ENCODE assay signal across 16 cellular contexts in the genomic region with DNA sequence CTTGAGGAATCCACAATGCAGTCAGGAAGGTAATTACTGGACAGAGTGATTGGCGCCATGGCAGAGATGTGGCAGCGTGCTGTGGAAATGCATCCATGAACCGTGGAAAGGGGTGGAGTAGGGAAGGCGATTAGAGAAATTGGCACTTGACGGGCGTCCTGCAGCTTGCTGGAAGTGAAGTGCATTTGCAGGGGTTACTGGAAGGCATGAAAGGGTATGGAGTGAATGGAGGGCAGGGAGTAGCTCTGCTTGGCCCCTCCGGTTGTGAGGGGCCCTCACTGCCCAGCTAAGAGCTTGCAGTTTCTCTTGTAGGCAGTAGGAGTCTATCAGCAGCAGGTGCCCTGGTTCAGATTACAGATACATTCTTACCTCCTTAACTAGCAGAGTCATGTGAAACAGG.
A peak's percentile ranks its signal among the peaks of the same experiment; 100 is the strongest.
DNase-seq lines count a peak whose midpoint lies in the region; ATAC-seq, FAIRE-seq and TF ChIP-seq lines count a peak whose summit lies in the region.
"Had no signal": no experiment of that assay in that cellular context is flagged by ENCODE, and none has a peak within 500 bp of the region (broad histone marks: within the 10 kb centered on the region; RNA-seq: fewer than 3 reads in every experiment).

No MANE protein-coding gene starts in this region.

- in situ Hi-C loops in HepG2 (cut with HindIII; ENCODE audit: extremely low pct_ligation_motif_present, low pct_unique_long_range_greater_than_20kb) = no loop called here

- no peaks in the 10 kb centered on the region; a peak in 1 of 5 replicates for H3K36me3 ChIP-seq in HepG2 (replicated peaks in 1 of 2; ENCODE audit: control insufficient read depth in 1 of 2, insufficient read depth in 2 of 2, low read length in 2 of 2)
- H3K36me3 ChIP-seq in right lobe of liver = no peaks in the 10 kb centered on the region
- H3K36me3 ChIP-seq in stomach = no peaks in the 10 kb centered on the region

- no peaks in the 10 kb centered on the region for H3K79me2 ChIP-seq in HepG2 (ENCODE audit: insufficient read depth, low read length)

- H3K27ac ChIP-seq in HepG2 (ENCODE audit: extremely low read length, insufficient read depth, low read length) = no peak overlapping the region
- H3K27ac ChIP-seq in right lobe of liver = no peak overlapping the region
- no peak overlapping the region for H3K27ac ChIP-seq in stomach
- H3K27ac ChIP-seq: body of pancreas, neutrophil had no signal

- BruUV-seq in HepG2 (replicated peaks; lab: Mats Ljungman, UMichigan) = no TSS peak

- H3K4me3 ChIP-seq in HepG2 (replicated peaks in 1 of 3; ENCODE audit: insufficient read depth in 1 of 3, low read depth in 2 of 3, low read length in 3 of 3) = no peak overlapping the region
- no peak overlapping the region for H3K4me3 ChIP-seq in right lobe of liver
- no peak overlapping the region for H3K4me3 ChIP-seq in stomach
- H3K4me3 ChIP-seq: body of pancreas had no signal

- H4K20me1 ChIP-seq in HepG2 (ENCODE audit: insufficient read depth, low read length) = 0 out of 2 replicates have a peak, but pooled peaks cover 3% of the 10 kb centered on the region

- CTCF ChIA-PET in HepG2 (lab: Yijun Ruan, JAX; ENCODE audit: low intra/inter-chr PET ratio, low total read pairs) = no interaction called here

- no peak overlapping the region for H3K9ac ChIP-seq in HepG2 (ENCODE audit: insufficient read depth, low read depth, low read length)

- H3K9me3 ChIP-seq in HepG2 (ENCODE audit: low read length) (no peaks in the 10 kb centered on the region), right lobe of liver (no peaks in the 10 kb centered on the region), stomach (no peaks in the 10 kb centered on the region)
- H3K9me3 ChIP-seq: body of pancreas, Caco-2, neutrophil had no signal

- no peaks in the 10 kb centered on the region for H3K27me3 ChIP-seq in HepG2 (ENCODE audit: control insufficient read depth in 1 of 2, insufficient read depth in 2 of 2, low read length in 2 of 2)
- no peaks in the 10 kb centered on the region for H3K27me3 ChIP-seq in right lobe of liver
- H3K27me3 ChIP-seq in stomach = no peaks in the 10 kb centered on the region
- H3K27me3 ChIP-seq: body of pancreas, neutrophil had no signal

- H3K4me1 ChIP-seq in HepG2 (ENCODE audit: insufficient read depth, low read length) (peaks cover 37% of the 10 kb centered on the region), right lobe of liver (peaks cover 0 to 8% (median 0%) of the 10 kb centered on the region in 4 donors), stomach (peaks cover 0 to 7% (median 0%) of the 10 kb centered on the region in 4 donors)
- H3K4me1 ChIP-seq: body of pancreas, Caco-2 had no signal

- POLR2A ChIA-PET in HepG2 (lab: Yijun Ruan, JAX) = no interaction called here

- H3K4me2 ChIP-seq in HepG2 (ENCODE audit: low read depth, low read length) = no peak overlapping the region

- TF ChIP-seq POLR2A in HepG2 (IDR thresholded peaks at IDR 0.05; ENCODE audit: insufficient read depth in 1 of 2, low read depth in 2 of 2, low read length in 2 of 2) (no peak), right lobe of liver (IDR thresholded peaks at IDR 0.05) (no peak), stomach (IDR thresholded peaks at IDR 0.05) (no peak)

- TF ChIP-seq RAD21 in HepG2 (CRISPR knock-in tag; IDR thresholded peaks at IDR 0.05) = no peak

- WGBS in HepG2 (ENCODE audit: low lambda C conversion rate) = 96% methylated on average over 7 of the region's 7 CpGs
- WGBS in right lobe of liver (ENCODE audit: insufficient coverage, low coverage, low lambda C conversion rate, missing lambda C conversion rate) = 96% methylated on average over 5 of the region's 7 CpGs
- WGBS in stomach, 5 donors = 85 to 92% (median 89%) methylated on average over 7 of the region's 7 CpGs

- TF ChIP-seq EP300 in HepG2 (IDR thresholded peaks at IDR 0.05; ENCODE audit: low read depth in 2 of 2, low read length in 2 of 2) = no peak
- TF ChIP-seq EP300 in HepG2 (CRISPR knock-in tag; IDR thresholded peaks at IDR 0.05; ENCODE audit: borderline replicate concordance) = no peak
- TF ChIP-seq EP300 in stomach (IDR thresholded peaks at IDR 0.05) = no peak

- no peak for FAIRE-seq in HepG2 (lab: Jason Lieb, UNC)
- FAIRE-seq: islet of Langerhans had no signal

- DNase-seq in HepG2 (ENCODE audit: low spot score) = no peak
- DNase-seq in right lobe of liver = no peak
- peak; percentile 81 for DNase-seq in NCI-H2227 treated with DMSO at 0.1 percent for 48 hours (lab: John Stamatoyannopoulos, UW)
- DNase-seq in iPS DF 19.7 (ENCODE audit: low read depth, low spot score) = peak; percentile 25
- no peak for DNase-seq in activated T-cell treated with anti-CD3 and anti-CD28 coated beads for 4 hours
- no peak for DNase-seq in stomach
- DNase-seq: activated CD4-positive, alpha-beta T cell treated with anti-CD3 and anti-CD28 coated beads for 4 hours; body of pancreas; Caco-2; SIG-M5; stimulated activated CD4-positive, alpha-beta T cell treated with anti-CD3 and anti-CD28 coated beads, Interleukin-2, amount 100 ng/mL, for 48 hours; T1000 had no signal

- no peak overlapping the region for H2AFZ ChIP-seq in HepG2 (ENCODE audit: low read length)

- ATAC-seq in HepG2 (peak; percentile 72), right lobe of liver (no peak), GM18873 (IDR thresholded peaks at IDR 0.05; ENCODE audit: low FRiP score, unreplicated experiment) (no peak), GM18907 (IDR thresholded peaks at IDR 0.05; ENCODE audit: unreplicated experiment) (no peak)
- ATAC-seq: body of pancreas had no signal

- TF ChIP-seq CTCF in HepG2 (CRISPR knock-in tag; IDR thresholded peaks at IDR 0.05) (no peak), right lobe of liver (IDR thresholded peaks at IDR 0.05) (no peak), stomach (IDR thresholded peaks at IDR 0.05) (no peak)

- intact Hi-C loops in HepG2 (cut with micrococcal nuclease; ENCODE audit: unreplicated experiment) = no loop called here
- intact Hi-C loops in right lobe of liver (cut with DNase I) = no loop called here
- intact Hi-C loops in stomach (cut with DNase I; ENCODE audit: low total_unique reads) = no loop called here

TF ChIP-seq in HepG2, 621 proteins besides CTCF, POLR2A, EP300 and RAD21:
- TF ChIP-seq, protein P1, sequence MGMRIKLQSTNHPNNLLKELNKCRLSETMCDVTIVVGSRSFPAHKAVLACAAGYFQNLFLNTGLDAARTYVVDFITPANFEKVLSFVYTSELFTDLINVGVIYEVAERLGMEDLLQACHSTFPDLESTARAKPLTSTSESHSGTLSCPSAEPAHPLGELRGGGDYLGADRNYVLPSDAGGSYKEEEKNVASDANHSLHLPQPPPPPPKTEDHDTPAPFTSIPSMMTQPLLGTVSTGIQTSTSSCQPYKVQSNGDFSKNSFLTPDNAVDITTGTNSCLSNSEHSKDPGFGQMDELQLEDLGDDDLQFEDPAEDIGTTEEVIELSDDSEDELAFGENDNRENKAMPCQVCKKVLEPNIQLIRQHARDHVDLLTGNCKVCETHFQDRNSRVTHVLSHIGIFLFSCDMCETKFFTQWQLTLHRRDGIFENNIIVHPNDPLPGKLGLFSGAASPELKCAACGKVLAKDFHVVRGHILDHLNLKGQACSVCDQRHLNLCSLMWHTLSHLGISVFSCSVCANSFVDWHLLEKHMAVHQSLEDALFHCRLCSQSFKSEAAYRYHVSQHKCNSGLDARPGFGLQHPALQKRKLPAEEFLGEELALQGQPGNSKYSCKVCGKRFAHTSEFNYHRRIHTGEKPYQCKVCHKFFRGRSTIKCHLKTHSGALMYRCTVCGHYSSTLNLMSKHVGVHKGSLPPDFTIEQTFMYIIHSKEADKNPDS (CRISPR knock-in tag; IDR thresholded peaks at IDR 0.05) = no peak
- TF ChIP-seq, protein P2, sequence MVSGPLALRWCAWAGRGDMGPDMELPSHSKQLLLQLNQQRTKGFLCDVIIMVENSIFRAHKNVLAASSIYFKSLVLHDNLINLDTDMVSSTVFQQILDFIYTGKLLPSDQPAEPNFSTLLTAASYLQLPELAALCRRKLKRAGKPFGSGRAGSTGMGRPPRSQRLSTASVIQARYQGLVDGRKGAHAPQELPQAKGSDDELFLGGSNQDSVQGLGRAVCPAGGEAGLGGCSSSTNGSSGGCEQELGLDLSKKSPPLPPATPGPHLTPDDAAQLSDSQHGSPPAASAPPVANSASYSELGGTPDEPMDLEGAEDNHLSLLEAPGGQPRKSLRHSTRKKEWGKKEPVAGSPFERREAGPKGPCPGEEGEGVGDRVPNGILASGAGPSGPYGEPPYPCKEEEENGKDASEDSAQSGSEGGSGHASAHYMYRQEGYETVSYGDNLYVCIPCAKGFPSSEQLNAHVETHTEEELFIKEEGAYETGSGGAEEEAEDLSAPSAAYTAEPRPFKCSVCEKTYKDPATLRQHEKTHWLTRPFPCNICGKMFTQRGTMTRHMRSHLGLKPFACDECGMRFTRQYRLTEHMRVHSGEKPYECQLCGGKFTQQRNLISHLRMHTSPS (CRISPR knock-in tag; IDR thresholded peaks at IDR 0.05; ENCODE audit: low read depth) = no peak
- no peak for TF ChIP-seq ZNF674 (CRISPR knock-in tag; IDR thresholded peaks at IDR 0.05; ENCODE audit: low read depth)

Comparison
In these comparisons a context has a peak if more than half of its experiments do, and no peak if none do; other contexts are left out.
1. DNase-seq: peak in NCI-H2227 treated with DMSO at 0.1 percent for 48 hours (single experiment) and iPS DF 19.7 (single experiment); none in HepG2 (single experiment), right lobe of liver (0 of 3), activated T-cell treated with anti-CD3 and anti-CD28 coated beads for 4 hours (single experiment) and stomach (single experiment).